ENCODE assay signal across 9 cellular contexts in the genomic region with DNA sequence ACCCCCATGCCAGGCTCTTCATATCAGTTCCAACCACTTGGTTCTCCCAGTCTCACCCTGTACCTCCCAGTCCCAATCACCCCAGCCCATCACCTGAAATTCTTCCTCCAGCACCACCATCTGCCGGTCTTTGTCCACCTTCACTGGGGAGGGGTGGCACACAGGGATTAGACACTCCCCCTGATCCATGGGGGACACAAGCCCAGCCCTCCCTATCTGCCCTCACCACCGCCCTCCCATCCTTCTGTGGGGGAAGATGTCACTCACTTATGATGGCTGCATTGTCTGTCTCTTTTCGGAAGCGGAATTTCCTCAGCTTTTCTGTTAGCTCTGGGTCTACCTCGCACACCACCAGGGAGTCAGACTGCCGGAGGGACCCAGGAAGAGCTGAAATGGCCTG. TPM values are rescaled to one million over a fixed set of nuclear protein-coding genes. Genes with fewer than 3 reads are reported as not detected.
A peak's percentile ranks its signal among the peaks of the same experiment; 100 is the strongest.
DNase-seq lines count a peak whose midpoint lies in the region; ATAC-seq and TF ChIP-seq lines count a peak whose summit lies in the region.
"Had no signal": no experiment of that assay in that cellular context is flagged by ENCODE, and none has a peak within 500 bp of the region (broad histone marks: within the 10 kb centered on the region; RNA-seq: fewer than 3 reads in every experiment).

No MANE protein-coding gene starts in this region.

- TF ChIP-seq CTCF in lung (IDR thresholded peaks at IDR 0.05; ENCODE audit: control extremely low read depth, extremely low read depth) (no peak), GM10248 (IDR thresholded peaks at IDR 0.05; ENCODE audit: control extremely low read depth, extremely low read depth, low read depth, missing control alignments) (no peak)

- peak overlapping the region; percentile 100 for H3K4me3 Mint-ChIP-seq in activated CD8-positive, alpha-beta T cell treated with anti-CD3 and anti-CD28 coated beads, Interleukin-2, amount 10 ng/mL, durations not matched to agents 7 days and 5 days

- DNase-seq in 8988T = peak; percentile 56
- peak; percentile 57 for DNase-seq in activated CD8-positive, alpha-beta T cell treated with anti-CD3 and anti-CD28 coated beads, Interleukin-2, amount 10 ng/mL, durations not matched to agents 7 days and 5 days
- no peak for DNase-seq in lung (ENCODE audit: low spot score)
- DNase-seq in GM10248 (ENCODE audit: extremely low spot score) = no peak
- DNase-seq in SW 1271 (lab: John Stamatoyannopoulos, UW) = no peak
- no peak for DNase-seq in NK-92 treated with Interleukin-12 subunit alpha and Interleukin-12 subunit beta, amount 100 ng/mL, for 24 hours (lab: John Stamatoyannopoulos, UW)

- H3K27me3 Mint-ChIP-seq in activated CD8-positive, alpha-beta T cell treated with anti-CD3 and anti-CD28 coated beads, Interleukin-2, amount 10 ng/mL, durations not matched to agents 7 days and 5 days (ENCODE audit: low read depth) = no peaks in the 10 kb centered on the region

- peak overlapping the region; percentile 29 for H3K4me3 ChIP-seq in lung

- H3K4me1 ChIP-seq in lung (ENCODE audit: control insufficient read depth in 2 of 2, insufficient read depth in 2 of 2, low read length in 2 of 2) = peaks cover 0 to 3% of the 10 kb centered on the region in 2 donors

- H3K27ac ChIP-seq in lung (ENCODE audit: low read depth in 1 of 2, low read length in 1 of 2) = peak overlapping the region in 1 of 2 donors; percentile 90

- CTCF ChIA-PET in activated CD8-positive, alpha-beta T cell treated with anti-CD3 and anti-CD28 coated beads, Interleukin-2, amount 10 ng/mL, durations not matched to agents 7 days and 5 days (lab: Charles Lee) = interaction anchor here (0.8 to 4.1 kb wide), 7 partner anchors 12 to 225 kb away, joined by 3 to 17 read pairs (median 4); a partner anchor contains a TSS
- CTCF ChIA-PET in GM10248 (lab: Yijun Ruan, JAX) = interaction anchor here (0.6 to 2.9 kb wide), 5 partner anchors 8 to 213 kb away, joined by 3 to 12 read pairs (median 3); no protein-coding TSS in a partner anchor

- peaks cover 42% of the 10 kb centered on the region for H3K36me3 Mint-ChIP-seq in activated CD8-positive, alpha-beta T cell treated with anti-CD3 and anti-CD28 coated beads, Interleukin-2, amount 10 ng/mL, durations not matched to agents 7 days and 5 days (ENCODE audit: low read depth)

- H3K27me3 ChIP-seq in lung (ENCODE audit: control insufficient read depth, insufficient read depth) = no peaks in the 10 kb centered on the region

- peaks cover 0 to 3% of the 10 kb centered on the region in 2 donors for H3K36me3 ChIP-seq in lung (ENCODE audit: control insufficient read depth in 2 of 2, insufficient read depth in 2 of 2, low read length in 2 of 2)

- no peaks in the 10 kb centered on the region for H3K9me3 Mint-ChIP-seq in activated CD8-positive, alpha-beta T cell treated with anti-CD3 and anti-CD28 coated beads, Interleukin-2, amount 10 ng/mL, durations not matched to agents 7 days and 5 days (ENCODE audit: insufficient read depth)

- peaks cover 65% of the 10 kb centered on the region for H3K4me1 Mint-ChIP-seq in activated CD8-positive, alpha-beta T cell treated with anti-CD3 and anti-CD28 coated beads, Interleukin-2, amount 10 ng/mL, durations not matched to agents 7 days and 5 days (ENCODE audit: low read depth)

- H3K27ac Mint-ChIP-seq in activated CD8-positive, alpha-beta T cell treated with anti-CD3 and anti-CD28 coated beads, Interleukin-2, amount 10 ng/mL, durations not matched to agents 7 days and 5 days = peak overlapping the region; percentile 98

- ATAC-seq in GM21723 (IDR thresholded peaks at IDR 0.05; ENCODE audit: unreplicated experiment) = peak; percentile 17
- ATAC-seq in activated CD8-positive, alpha-beta T cell treated with anti-CD3 and anti-CD28 coated beads, Interleukin-2, amount 10 ng/mL, durations not matched to agents 7 days and 5 days = peak; percentile 55
- no peak for ATAC-seq in lung (ENCODE audit: insufficient read depth, low FRiP score)
- no peak for ATAC-seq in HG03139 (IDR thresholded peaks at IDR 0.05; ENCODE audit: unreplicated experiment)

- POLR2A ChIA-PET in activated CD8-positive, alpha-beta T cell treated with anti-CD3 and anti-CD28 coated beads, Interleukin-2, amount 10 ng/mL, durations not matched to agents 7 days and 5 days (lab: Charles Lee) = interaction anchor here (0.7 to 2.4 kb wide), 13 partner anchors 7 to 403 kb away, joined by 3 to 12 read pairs (median 5); a partner anchor contains a TSS
- POLR2A ChIA-PET in GM10248 (lab: Yijun Ruan, JAX) = no interaction called here

- H3K9me3 ChIP-seq in lung (ENCODE audit: control insufficient read depth in 2 of 2, insufficient read depth in 1 of 2, low read length in 1 of 2) = no peaks in the 10 kb centered on the region

- 20 to 31% methylated on average over 6 of the region's 6 CpGs for WGBS in lung, 2 donors

RNA-seq across cellular contexts. Expression of a gene that starts 0.7 kb away (rescaled TPM):
- total RNA-seq in activated CD8-positive, alpha-beta T cell treated with anti-CD3 and anti-CD28 coated beads, Interleukin-2, amount 10 ng/mL, durations not matched to agents 7 days and 5 days = 100 to 1,000 TPM; 471 to 482 TPM
- 100 to 1,000 TPM in 1 of 2 donors, 10 to 100 TPM in 1; 38.4 to 110 TPM for total RNA-seq in lung
- polyA plus RNA-seq in lung = 100 to 1,000 TPM; 192 to 317 TPM
- total RNA-seq: renal cortical epithelial cell had no signal

RNA-seq across cellular contexts. Expression of a gene that starts 7.1 kb away (rescaled TPM):
- total RNA-seq in activated CD8-positive, alpha-beta T cell treated with anti-CD3 and anti-CD28 coated beads, Interleukin-2, amount 10 ng/mL, durations not matched to agents 7 days and 5 days = 10 to 100 TPM; 43.7 to 44.5 TPM
- 10 to 100 TPM; 77.6 to 91.1 TPM for total RNA-seq in lung
- 100 to 1,000 TPM in 1 of 2 donors, 10 to 100 TPM in 1; 82.5 to 103 TPM for polyA plus RNA-seq in lung

RNA-seq across cellular contexts. Expression of a gene that starts 14.5 kb away (rescaled TPM):
- total RNA-seq in activated CD8-positive, alpha-beta T cell treated with anti-CD3 and anti-CD28 coated beads, Interleukin-2, amount 10 ng/mL, durations not matched to agents 7 days and 5 days = 1 to 10 TPM; 8.0 to 8.3 TPM
- 1 to 10 TPM; 1.6 to 2.2 TPM for total RNA-seq in lung
- 1 to 10 TPM; 1.2 to 3.6 TPM for polyA plus RNA-seq in lung

RNA-seq across cellular contexts. Expression of a gene that starts 39.0 kb away (rescaled TPM):
- under 1 TPM in 1 of 2 experiments, not detected in 1; 0.29 TPM for total RNA-seq in activated CD8-positive, alpha-beta T cell treated with anti-CD3 and anti-CD28 coated beads, Interleukin-2, amount 10 ng/mL, durations not matched to agents 7 days and 5 days
- total RNA-seq in lung = not detected
- under 1 TPM in 1 of 2 donors, not detected in 1; 0.17 TPM for polyA plus RNA-seq in lung
- total RNA-seq: renal cortical epithelial cell had no signal

RNA-seq across cellular contexts. Expression of a gene that starts 55.7 kb away (rescaled TPM):
- total RNA-seq in activated CD8-positive, alpha-beta T cell treated with anti-CD3 and anti-CD28 coated beads, Interleukin-2, amount 10 ng/mL, durations not matched to agents 7 days and 5 days = 10 to 100 TPM; 48.2 to 48.9 TPM
- total RNA-seq in lung = 10 to 100 TPM; 24.8 to 32.9 TPM
- 10 to 100 TPM; 35.1 to 41.8 TPM for polyA plus RNA-seq in lung

Comparison
In these comparisons a context has a peak if more than half of its experiments do, and no peak if none do; other contexts are left out.
1. DNase-seq: peak in 8988T (single experiment) and activated CD8-positive, alpha-beta T cell treated with anti-CD3 and anti-CD28 coated beads, Interleukin-2, amount 10 ng/mL, durations not matched to agents 7 days and 5 days (single experiment); none in lung (single experiment), GM10248 (single experiment), SW 1271 (0 of 2) and NK-92 treated with Interleukin-12 subunit alpha and Interleukin-12 subunit beta, amount 100 ng/mL, for 24 hours (single experiment).
2. ATAC-seq: peak in GM21723 (single experiment) and activated CD8-positive, alpha-beta T cell treated with anti-CD3 and anti-CD28 coated beads, Interleukin-2, amount 10 ng/mL, durations not matched to agents 7 days and 5 days (single experiment); none in lung (single experiment) and HG03139 (single experiment).
3. RNA of a gene that starts 0.7 kb away (total RNA-seq): 471 to 482 TPM in activated CD8-positive, alpha-beta T cell treated with anti-CD3 and anti-CD28 coated beads, Interleukin-2, amount 10 ng/mL, durations not matched to agents 7 days and 5 days; 38.4 to 110 TPM in lung; every median in the first group is over 4 times any median in the second.